Comparison of ENCODE assay signal across 8 cellular contexts in the genomic region with DNA sequence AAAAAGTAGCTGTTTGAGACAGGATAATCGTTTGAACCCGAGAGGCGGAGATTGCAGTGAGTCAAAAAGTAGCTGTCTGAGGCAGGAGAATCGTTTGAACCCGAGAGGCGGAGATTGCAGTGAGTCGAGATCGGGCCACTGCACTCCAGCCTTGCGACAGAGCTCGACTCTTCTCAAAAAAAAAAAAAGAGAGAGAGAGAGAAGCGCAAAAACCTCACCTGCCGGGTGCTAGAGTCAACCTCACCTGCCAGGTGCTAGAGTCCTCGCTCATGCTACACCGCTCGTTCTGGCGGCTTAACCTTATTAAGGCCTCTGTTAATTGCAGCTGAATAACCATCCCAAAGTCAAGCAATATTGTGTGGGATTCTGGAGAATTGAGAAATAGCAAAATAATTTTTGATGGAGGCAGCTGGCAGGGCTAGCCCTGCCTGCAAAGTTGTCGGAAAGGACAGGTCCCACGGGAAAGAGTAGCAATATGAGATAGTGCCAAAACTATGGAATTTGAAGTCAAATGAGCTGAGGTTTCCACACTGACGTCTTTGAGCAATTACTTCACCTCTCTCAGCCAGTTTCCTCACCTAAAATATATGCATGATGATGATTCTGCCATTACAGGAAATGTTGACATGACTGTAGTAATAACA. TPM values are rescaled to one million over a fixed set of nuclear protein-coding genes. Genes with fewer than 3 reads are reported as not detected.
DNase-seq lines count a peak whose midpoint lies in the region; ATAC-seq, FAIRE-seq and TF ChIP-seq lines count a peak whose summit lies in the region.

No MANE protein-coding gene starts in this region.

- peaks cover 3% of the 10 kb centered on the region; the same call in 1 of the 2 replicates for H3K4me1 ChIP-seq in GM12878 (ENCODE audit: control insufficient read depth, insufficient read depth, low read length)

- no peaks in the 10 kb centered on the region for H3K27me3 ChIP-seq in GM12878 (replicated peaks in 1 of 2; ENCODE audit: control insufficient read depth in 2 of 2, insufficient read depth in 2 of 2, low read length in 1 of 2)

- no peaks in the 10 kb centered on the region for H3K9me3 ChIP-seq in GM12878 (replicated peaks; ENCODE audit: control insufficient read depth, insufficient read depth, low read length)

- in situ Hi-C loops in GM12878 (cut with MboI) = no loop called here

- BruUV-seq in GM12878 (replicated peaks; lab: Mats Ljungman, UMichigan) = no TSS peak

- TF ChIP-seq POLR2A in GM12878 (IDR thresholded peaks at IDR 0.05; ENCODE audit: low read depth, low read length) = no peak

- no peaks in the 10 kb centered on the region for H3K36me3 ChIP-seq in GM12878 (ENCODE audit: control insufficient read depth in 2 of 2, insufficient read depth in 2 of 2, low read length in 1 of 2)

- H3K36me3 Mint-ChIP-seq in mesothelial cell of epicardium = no peaks in the 10 kb centered on the region

- no peaks in the 10 kb centered on the region for H3K27me3 Mint-ChIP-seq in mesothelial cell of epicardium (ENCODE audit: low read depth)

- RAD21 ChIA-PET in GM12878 (lab: Charles Lee; ENCODE audit: unreplicated experiment) = interaction anchor here (1.3 kb wide), 1 partner anchor 15 kb away, joined by 4 read pairs; no protein-coding TSS in a partner anchor

- H3K9me3 Mint-ChIP-seq in mesothelial cell of epicardium = no peaks in the 10 kb centered on the region

- H3K79me2 ChIP-seq in GM12878 (ENCODE audit: control insufficient read depth, insufficient read depth, low read length) = peaks cover 27% of the 10 kb centered on the region

- no peak for FAIRE-seq in GM12878 (lab: Jason Lieb, UNC)

- no peak for DNase-seq in AG09309 (ENCODE audit: low read depth)
- peak; percentile 32 for DNase-seq in HS-5 (ENCODE audit: low read depth)
- no peak for DNase-seq in GM12878 (ENCODE audit: low read depth, low spot score)
- DNase-seq in mesothelial cell of epicardium (ENCODE audit: low spot score in 2 of 2, unreplicated experiment in 2 of 2) = no peak
- no peak for DNase-seq in kidney tubule cell (ENCODE audit: low spot score)

- no peak for ATAC-seq in GM12878
- no peak for ATAC-seq in GM21360 (IDR thresholded peaks at IDR 0.05; ENCODE audit: unreplicated experiment)
- ATAC-seq in HG02678 (IDR thresholded peaks at IDR 0.05; ENCODE audit: unreplicated experiment) = no peak
- no peak for ATAC-seq in GM18861 (IDR thresholded peaks at IDR 0.05; ENCODE audit: unreplicated experiment)

- peak overlapping the region; percentile 82 for H2AFZ ChIP-seq in GM12878 (ENCODE audit: control insufficient read depth, low read depth, low read length)

- H3K27ac ChIP-seq in GM12878 (ENCODE audit: control insufficient read depth, insufficient read depth) = peak overlapping the region; percentile 72; the same call in 1 of the 2 replicates

- intact Hi-C loops in GM12878 (cut with micrococcal nuclease; ENCODE audit: unreplicated experiment) = loop anchor here (2.0 kb wide), 2 partner anchors 16 to 26 kb away; partner anchors contain the start of gene C18orf32

- CTCF ChIA-PET in GM12878 (lab: Yijun Ruan, JAX) = interaction anchor here (1.2 to 1.5 kb wide), 2 partner anchors 10 to 223 kb away, joined by 3 to 5 read pairs; no protein-coding TSS in a partner anchor

- WGBS in GM12878 (ENCODE audit: insufficient coverage, insufficient replicate concordance, low lambda C conversion rate, missing lambda C conversion rate) = 60% methylated on average over 13 of the region's 19 CpGs

- peak overlapping the region; percentile 57; the same call in 1 of the 2 replicates for H3K4me2 ChIP-seq in GM12878 (ENCODE audit: control insufficient read depth, insufficient read depth)

- no peak for TF ChIP-seq EP300 in GM12878 (IDR thresholded peaks at IDR 0.05; ENCODE audit: borderline replicate concordance in 1 of 2, control insufficient read depth in 1 of 2, low read depth in 2 of 2, low read length in 2 of 2)

- H4K20me1 ChIP-seq in GM12878 (ENCODE audit: control insufficient read depth, insufficient read depth) = no peaks in the 10 kb centered on the region

- H3K4me3 Mint-ChIP-seq in mesothelial cell of epicardium = peak overlapping the region; percentile 79

- no peak for TF ChIP-seq RAD21 in GM12878 (IDR thresholded peaks at IDR 0.05; ENCODE audit: insufficient read depth, low read depth, low read length)

- peaks cover 13% of the 10 kb centered on the region for H3K4me1 Mint-ChIP-seq in mesothelial cell of epicardium

- H3K27ac Mint-ChIP-seq in mesothelial cell of epicardium = peak overlapping the region; percentile 79

- no peak overlapping the region for H3K9ac ChIP-seq in GM12878 (ENCODE audit: control insufficient read depth, insufficient read depth, low read length)

- peak overlapping the region; percentile 79 for H3K4me3 ChIP-seq in AG09309 (ENCODE audit: control insufficient read depth, low read depth, low read length)
- H3K4me3 ChIP-seq in GM12878 = no peak overlapping the region; the same call in 1 of the 2 replicates

- SMC1A ChIA-PET in GM12878 (lab: Charles Lee; ENCODE audit: uncharacterized antibody, unreplicated experiment) = interaction anchor here (0.9 to 3.4 kb wide), 4 partner anchors 22 to 896 kb away, joined by 3 to 19 read pairs (median 4); partner anchors contain the start of gene C18orf32

- POLR2A ChIA-PET in GM12878 (lab: Charles Lee) = interaction anchor here (1.6 to 4.1 kb wide), 2 partner anchors 15 to 26 kb away, joined by 8 to 14 read pairs; partner anchors contain the start of gene C18orf32

- TF ChIP-seq CTCF in AG09309 (IDR thresholded peaks at IDR 0.05; ENCODE audit: control insufficient read depth, insufficient read depth, low read depth, low read length, missing control alignments) (no peak), GM12878 (IDR thresholded peaks at IDR 0.05 in 2 of 3, conservative IDR thresholded peaks at IDR 0.05 in 1 of 3; ENCODE audit: control insufficient read depth in 2 of 3, extremely low read depth in 1 of 3, insufficient read depth in 1 of 3, low read depth in 3 of 3, low read length in 3 of 3) (no peak), mesothelial cell of epicardium (IDR thresholded peaks at IDR 0.05; ENCODE audit: unreplicated experiment) (no peak)

RNA-seq across cellular contexts. Expression of gene DYM, which starts 0.6 kb away (rescaled TPM):
- 145 and 168 TPM in 2 replicates for total RNA-seq in GM12878 (2013; cell fraction: nucleolus; rRNA removed)
- 67.4 and 72.6 TPM in 2 replicates for total RNA-seq in GM12878 (2014; rRNA removed)
- total RNA-seq in GM12878 (2014; rRNA removed; fragmentation: Illumina TruSeq; extraction: Trizol) = 32.3 and 35.9 TPM in 2 replicates
- 58.7 and 61.9 TPM in 2 replicates for total RNA-seq in GM12878 (2021)
- polyA plus RNA-seq in GM12878 (2011; ENCODE audit: low read depth) = 19.8 TPM
- 80.4 and 82.4 TPM in 2 replicates for polyA plus RNA-seq in GM12878 (2011; rRNA removed)
- 36.6 and 40.7 TPM in 2 replicates for polyA plus RNA-seq in GM12878 (2011; cell fraction: cytosol; rRNA removed)
- polyA plus RNA-seq in GM12878 (2011; cell fraction: nucleus; rRNA removed) = 26.3 and 28.1 TPM in 2 replicates
- polyA plus RNA-seq in GM12878 (2012) = 27.1 and 40.3 TPM in 2 replicates
- 27.3 and 38.5 TPM in 2 replicates for polyA plus RNA-seq in GM12878 (2014; fragmentation: Illumina TruSeq; extraction: Trizol)
- 10 to 100 TPM in 1 of 2 experiments, 1 to 10 TPM in 1; 9.0 to 21.1 TPM for polyA plus RNA-seq in GM12878 (2014; fragmentation: Nextera tagmentation; extraction: Ambion mirVana)
- polyA plus RNA-seq in GM12878 (2014; rRNA removed) = 46.6 and 49.3 TPM in 2 replicates
- polyA plus RNA-seq in GM12878 (2016; fragmentation: Nextera tagmentation; extraction: Ambion mirVana) = 10 to 100 TPM; 45.8 to 49.5 TPM
- 85.1 and 87.1 TPM in 2 replicates for polyA minus RNA-seq in GM12878 (2011; rRNA and poly(A)+ RNA removed)
- polyA minus RNA-seq in GM12878 (2011; cell fraction: cytosol; rRNA and poly(A)+ RNA removed) = 34.5 and 40.8 TPM in 2 replicates
- 144 and 255 TPM in 2 replicates for polyA minus RNA-seq in GM12878 (2011; cell fraction: nucleus; rRNA and poly(A)+ RNA removed)
- total RNA-seq in mesothelial cell of epicardium = 65.3 to 76.1 TPM (median 71.2 TPM) in 3 replicates

RNA-seq across cellular contexts. Expression of gene C18orf32, which starts 26.0 kb away (rescaled TPM):
- total RNA-seq in GM12878 (2013; cell fraction: nucleolus; rRNA removed) = 9.8 and 11.3 TPM in 2 replicates
- 11.5 and 14.9 TPM in 2 replicates for total RNA-seq in GM12878 (2014; rRNA removed)
- total RNA-seq in GM12878 (2014; rRNA removed; fragmentation: Illumina TruSeq; extraction: Trizol) = 11.9 and 13.7 TPM in 2 replicates
- total RNA-seq in GM12878 (2021) = 26.6 and 30.1 TPM in 2 replicates
- polyA plus RNA-seq in GM12878 (2011; ENCODE audit: low read depth) = 8.9 TPM
- polyA plus RNA-seq in GM12878 (2011; rRNA removed) = 21.3 and 48.8 TPM in 2 replicates
- 11.7 and 14.2 TPM in 2 replicates for polyA plus RNA-seq in GM12878 (2011; cell fraction: cytosol; rRNA removed)
- 9.6 and 11.6 TPM in 2 replicates for polyA plus RNA-seq in GM12878 (2011; cell fraction: nucleus; rRNA removed)
- polyA plus RNA-seq in GM12878 (2012) = 24.0 and 32.5 TPM in 2 replicates
- polyA plus RNA-seq in GM12878 (2014; fragmentation: Illumina TruSeq; extraction: Trizol) = 19.8 and 25.8 TPM in 2 replicates
- 10 to 100 TPM; 35.7 to 44.0 TPM for polyA plus RNA-seq in GM12878 (2014; fragmentation: Nextera tagmentation; extraction: Ambion mirVana)
- 31.6 and 42.0 TPM in 2 replicates for polyA plus RNA-seq in GM12878 (2014; rRNA removed)
- 10 to 100 TPM; 55.7 to 67.0 TPM for polyA plus RNA-seq in GM12878 (2016; fragmentation: Nextera tagmentation; extraction: Ambion mirVana)
- polyA minus RNA-seq in GM12878 (2011; rRNA and poly(A)+ RNA removed) = 2.2 and 3.2 TPM in 2 replicates
- polyA minus RNA-seq in GM12878 (2011; cell fraction: cytosol; rRNA and poly(A)+ RNA removed) = 3.3 and 4.0 TPM in 2 replicates
- polyA minus RNA-seq in GM12878 (2011; cell fraction: nucleus; rRNA and poly(A)+ RNA removed) = 3.4 and 4.9 TPM in 2 replicates
- total RNA-seq in mesothelial cell of epicardium = 31.6 to 40.8 TPM (median 35.3 TPM) in 3 replicates

RNA-seq across cellular contexts. Expression of gene RPL17, which starts 31.2 kb away (rescaled TPM):
- total RNA-seq in GM12878 (2013; cell fraction: nucleolus; rRNA removed) = 669 and 679 TPM in 2 replicates
- total RNA-seq in GM12878 (2014; rRNA removed) (3,129 and 3,391 TPM in 2 replicates), GM12878 (2014; rRNA removed; fragmentation: Illumina TruSeq; extraction: Trizol) (3,939 and 4,064 TPM in 2 replicates), GM12878 (2021) (2,307 and 2,345 TPM in 2 replicates), mesothelial cell of epicardium (2,110 to 2,217 TPM (median 2,192 TPM) in 3 replicates)
- polyA plus RNA-seq in GM12878 (2011; ENCODE audit: low read depth) = 3,607 TPM
- polyA plus RNA-seq in GM12878 (2011; rRNA removed) (4,363 and 5,610 TPM in 2 replicates), GM12878 (2014; fragmentation: Illumina TruSeq; extraction: Trizol) (3,300 and 3,786 TPM in 2 replicates), GM12878 (2014; fragmentation: Nextera tagmentation; extraction: Ambion mirVana) (1,000 to 10,000 TPM; 3,193 to 4,110 TPM), GM12878 (2014; rRNA removed) (3,404 and 3,644 TPM in 2 replicates), GM12878 (2016; fragmentation: Nextera tagmentation; extraction: Ambion mirVana) (1,000 to 10,000 TPM; 1,396 to 1,427 TPM)
- 3,902 and 3,904 TPM in 2 replicates for polyA plus RNA-seq in GM12878 (2011; cell fraction: cytosol; rRNA removed)
- 1,396 and 1,746 TPM in 2 replicates for polyA plus RNA-seq in GM12878 (2011; cell fraction: nucleus; rRNA removed)
- 4,706 and 5,163 TPM in 2 replicates for polyA plus RNA-seq in GM12878 (2012)
- polyA minus RNA-seq in GM12878 (2011; rRNA and poly(A)+ RNA removed) = 1,774 and 2,431 TPM in 2 replicates
- polyA minus RNA-seq in GM12878 (2011; cell fraction: cytosol; rRNA and poly(A)+ RNA removed) = 509 and 557 TPM in 2 replicates
- 369 and 448 TPM in 2 replicates for polyA minus RNA-seq in GM12878 (2011; cell fraction: nucleus; rRNA and poly(A)+ RNA removed)
